ENCODE assay signal across 1 cellular context in the genomic region with DNA sequence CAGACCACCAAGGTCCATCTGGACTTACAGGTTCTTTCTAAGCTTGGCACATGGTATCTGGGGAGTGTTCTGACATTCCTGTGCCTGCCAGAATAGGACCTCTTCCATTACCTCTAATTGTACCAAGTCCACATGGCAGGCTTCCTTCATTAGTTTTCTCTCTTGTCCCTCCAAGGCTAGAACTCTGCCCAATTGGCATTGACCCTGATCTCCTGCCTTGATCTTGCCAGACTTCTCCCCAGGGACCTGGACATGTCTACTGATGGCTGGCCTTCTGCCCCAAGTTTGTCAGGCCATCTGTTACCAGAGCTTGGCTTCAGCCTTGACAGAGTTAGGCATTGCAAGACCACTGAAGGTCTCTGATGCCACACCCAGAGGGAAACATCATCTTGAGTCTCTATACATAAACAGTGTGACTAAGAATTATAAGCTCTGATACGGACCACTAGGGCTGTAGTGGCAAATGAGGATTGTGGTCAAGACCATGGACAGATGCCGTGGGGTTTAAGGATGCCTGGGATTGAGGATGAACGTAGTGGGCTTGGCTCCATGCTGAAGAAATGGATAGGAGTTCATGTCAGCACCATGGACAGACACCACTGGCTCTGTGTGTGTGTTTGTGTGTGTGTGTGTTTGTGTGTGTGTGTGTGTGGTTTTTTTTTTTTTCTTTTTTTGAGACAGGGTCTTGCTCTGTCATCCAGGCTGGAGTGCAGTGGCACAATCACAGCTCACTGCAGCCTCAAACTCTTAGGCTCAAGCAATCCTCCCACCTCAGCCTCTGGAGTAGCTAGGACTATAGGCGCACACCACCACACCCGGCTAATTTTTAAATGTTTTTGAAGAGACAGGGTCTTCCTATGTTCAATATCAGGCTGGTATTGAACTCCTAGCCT.
TF ChIP-seq lines count a peak whose summit lies in the region.

No MANE protein-coding gene starts in this region.

TF ChIP-seq in K562, 482 proteins besides CTCF, POLR2A, EP300 and RAD21 (continued from another document):
- TF ChIP-seq, protein P1, sequence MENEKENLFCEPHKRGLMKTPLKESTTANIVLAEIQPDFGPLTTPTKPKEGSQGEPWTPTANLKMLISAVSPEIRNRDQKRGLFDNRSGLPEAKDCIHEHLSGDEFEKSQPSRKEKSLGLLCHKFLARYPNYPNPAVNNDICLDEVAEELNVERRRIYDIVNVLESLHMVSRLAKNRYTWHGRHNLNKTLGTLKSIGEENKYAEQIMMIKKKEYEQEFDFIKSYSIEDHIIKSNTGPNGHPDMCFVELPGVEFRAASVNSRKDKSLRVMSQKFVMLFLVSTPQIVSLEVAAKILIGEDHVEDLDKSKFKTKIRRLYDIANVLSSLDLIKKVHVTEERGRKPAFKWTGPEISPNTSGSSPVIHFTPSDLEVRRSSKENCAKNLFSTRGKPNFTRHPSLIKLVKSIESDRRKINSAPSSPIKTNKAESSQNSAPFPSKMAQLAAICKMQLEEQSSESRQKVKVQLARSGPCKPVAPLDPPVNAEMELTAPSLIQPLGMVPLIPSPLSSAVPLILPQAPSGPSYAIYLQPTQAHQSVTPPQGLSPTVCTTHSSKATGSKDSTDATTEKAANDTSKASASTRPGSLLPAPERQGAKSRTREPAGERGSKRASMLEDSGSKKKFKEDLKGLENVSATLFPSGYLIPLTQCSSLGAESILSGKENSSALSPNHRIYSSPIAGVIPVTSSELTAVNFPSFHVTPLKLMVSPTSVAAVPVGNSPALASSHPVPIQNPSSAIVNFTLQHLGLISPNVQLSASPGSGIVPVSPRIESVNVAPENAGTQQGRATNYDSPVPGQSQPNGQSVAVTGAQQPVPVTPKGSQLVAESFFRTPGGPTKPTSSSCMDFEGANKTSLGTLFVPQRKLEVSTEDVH (IDR thresholded peaks at IDR 0.05; ENCODE audit: low read depth, partially characterized antibody), result no peak
- TF ChIP-seq ZSCAN29 (IDR thresholded peaks at IDR 0.05) (no peak), SREBF1 (IDR thresholded peaks at IDR 0.05; ENCODE audit: borderline replicate concordance, low read depth, low read length) (no peak), ZNF436 (CRISPR knock-in tag; IDR thresholded peaks at IDR 0.05) (no peak), HMG20B (CRISPR knock-in tag; IDR thresholded peaks at IDR 0.05) (no peak)
- TF ChIP-seq, protein P2, sequence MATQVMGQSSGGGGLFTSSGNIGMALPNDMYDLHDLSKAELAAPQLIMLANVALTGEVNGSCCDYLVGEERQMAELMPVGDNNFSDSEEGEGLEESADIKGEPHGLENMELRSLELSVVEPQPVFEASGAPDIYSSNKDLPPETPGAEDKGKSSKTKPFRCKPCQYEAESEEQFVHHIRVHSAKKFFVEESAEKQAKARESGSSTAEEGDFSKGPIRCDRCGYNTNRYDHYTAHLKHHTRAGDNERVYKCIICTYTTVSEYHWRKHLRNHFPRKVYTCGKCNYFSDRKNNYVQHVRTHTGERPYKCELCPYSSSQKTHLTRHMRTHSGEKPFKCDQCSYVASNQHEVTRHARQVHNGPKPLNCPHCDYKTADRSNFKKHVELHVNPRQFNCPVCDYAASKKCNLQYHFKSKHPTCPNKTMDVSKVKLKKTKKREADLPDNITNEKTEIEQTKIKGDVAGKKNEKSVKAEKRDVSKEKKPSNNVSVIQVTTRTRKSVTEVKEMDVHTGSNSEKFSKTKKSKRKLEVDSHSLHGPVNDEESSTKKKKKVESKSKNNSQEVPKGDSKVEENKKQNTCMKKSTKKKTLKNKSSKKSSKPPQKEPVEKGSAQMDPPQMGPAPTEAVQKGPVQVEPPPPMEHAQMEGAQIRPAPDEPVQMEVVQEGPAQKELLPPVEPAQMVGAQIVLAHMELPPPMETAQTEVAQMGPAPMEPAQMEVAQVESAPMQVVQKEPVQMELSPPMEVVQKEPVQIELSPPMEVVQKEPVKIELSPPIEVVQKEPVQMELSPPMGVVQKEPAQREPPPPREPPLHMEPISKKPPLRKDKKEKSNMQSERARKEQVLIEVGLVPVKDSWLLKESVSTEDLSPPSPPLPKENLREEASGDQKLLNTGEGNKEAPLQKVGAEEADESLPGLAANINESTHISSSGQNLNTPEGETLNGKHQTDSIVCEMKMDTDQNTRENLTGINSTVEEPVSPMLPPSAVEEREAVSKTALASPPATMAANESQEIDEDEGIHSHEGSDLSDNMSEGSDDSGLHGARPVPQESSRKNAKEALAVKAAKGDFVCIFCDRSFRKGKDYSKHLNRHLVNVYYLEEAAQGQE (CRISPR knock-in tag; IDR thresholded peaks at IDR 0.05; ENCODE audit: low read depth), result peak; percentile 95
- TF ChIP-seq, protein P3, sequence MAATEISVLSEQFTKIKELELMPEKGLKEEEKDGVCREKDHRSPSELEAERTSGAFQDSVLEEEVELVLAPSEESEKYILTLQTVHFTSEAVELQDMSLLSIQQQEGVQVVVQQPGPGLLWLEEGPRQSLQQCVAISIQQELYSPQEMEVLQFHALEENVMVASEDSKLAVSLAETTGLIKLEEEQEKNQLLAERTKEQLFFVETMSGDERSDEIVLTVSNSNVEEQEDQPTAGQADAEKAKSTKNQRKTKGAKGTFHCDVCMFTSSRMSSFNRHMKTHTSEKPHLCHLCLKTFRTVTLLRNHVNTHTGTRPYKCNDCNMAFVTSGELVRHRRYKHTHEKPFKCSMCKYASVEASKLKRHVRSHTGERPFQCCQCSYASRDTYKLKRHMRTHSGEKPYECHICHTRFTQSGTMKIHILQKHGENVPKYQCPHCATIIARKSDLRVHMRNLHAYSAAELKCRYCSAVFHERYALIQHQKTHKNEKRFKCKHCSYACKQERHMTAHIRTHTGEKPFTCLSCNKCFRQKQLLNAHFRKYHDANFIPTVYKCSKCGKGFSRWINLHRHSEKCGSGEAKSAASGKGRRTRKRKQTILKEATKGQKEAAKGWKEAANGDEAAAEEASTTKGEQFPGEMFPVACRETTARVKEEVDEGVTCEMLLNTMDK (IDR thresholded peaks at IDR 0.05; ENCODE audit: borderline replicate concordance, insufficient read depth, low read depth, low read length, poor library complexity, severe bottlenecking), result no peak
